In genomic region chr15:48333553-48333952, GRCh38 we compare ENCODE assay signal across 12 cellular contexts. TPM values are rescaled to one million over a fixed set of nuclear protein-coding genes. Genes with fewer than 3 reads are reported as not detected.
DNase-seq lines count a peak whose midpoint lies in the region; ATAC-seq, FAIRE-seq and TF ChIP-seq lines count a peak whose summit lies in the region.
"Had no signal": no experiment of that assay in that cellular context is flagged by ENCODE, and none has a peak within 500 bp of the region (broad histone marks: within the 10 kb centered on the region; RNA-seq: fewer than 3 reads in every experiment).

No MANE protein-coding gene starts in this region.

- no peak overlapping the region for H3K27ac ChIP-seq in upper lobe of right lung
- H3K27ac ChIP-seq: body of pancreas had no signal

- no peak for FAIRE-seq in RCC 7860 (lab: Jason Lieb, UNC)

- H3K36me3 ChIP-seq in upper lobe of right lung = peaks cover 27% of the 10 kb centered on the region

- intact Hi-C loops in upper lobe of right lung (cut with DNase I) = no loop called here

- TF ChIP-seq CTCF in brain (conservative IDR thresholded peaks at IDR 0.05) (no peak), upper lobe of right lung (IDR thresholded peaks at IDR 0.05) (no peak)

- H3K4me3 ChIP-seq in upper lobe of right lung = no peak overlapping the region
- H3K4me3 ChIP-seq: body of pancreas, lung had no signal

- H3K9me3 Mint-ChIP-seq in activated naive CD4-positive, alpha-beta T cell treated with anti-CD3 and anti-CD28 coated beads, Interleukin-2, amount 50 U/mL, for 24 hours = no peaks in the 10 kb centered on the region
- no peaks in the 10 kb centered on the region for H3K9me3 Mint-ChIP-seq in brain
- no peaks in the 10 kb centered on the region for H3K9me3 Mint-ChIP-seq in stimulated activated naive B cell treated with anti-CD40 and anti-IgM and Interleukin-4, amounts not matched to agents 10 μg/mL and 1 μg/mL and 100 μg/mL, for 72 hours

- no peaks in the 10 kb centered on the region for H3K27me3 ChIP-seq in upper lobe of right lung
- H3K27me3 ChIP-seq: body of pancreas had no signal

- H3K9me3 ChIP-seq in upper lobe of right lung = no peaks in the 10 kb centered on the region
- H3K9me3 ChIP-seq: body of pancreas had no signal

- H3K27me3 Mint-ChIP-seq in activated naive CD4-positive, alpha-beta T cell treated with anti-CD3 and anti-CD28 coated beads, Interleukin-2, amount 50 U/mL, for 24 hours = no peaks in the 10 kb centered on the region
- H3K27me3 Mint-ChIP-seq in brain = peaks cover 5% of the 10 kb centered on the region
- H3K27me3 Mint-ChIP-seq in stimulated activated naive B cell treated with anti-CD40 and anti-IgM and Interleukin-4, amounts not matched to agents 10 μg/mL and 1 μg/mL and 100 μg/mL, for 72 hours = no peaks in the 10 kb centered on the region

- peaks cover 28% of the 10 kb centered on the region for H3K4me1 Mint-ChIP-seq in activated naive CD4-positive, alpha-beta T cell treated with anti-CD3 and anti-CD28 coated beads, Interleukin-2, amount 50 U/mL, for 24 hours
- peaks cover 43% of the 10 kb centered on the region for H3K4me1 Mint-ChIP-seq in brain
- H3K4me1 Mint-ChIP-seq in stimulated activated naive B cell treated with anti-CD40 and anti-IgM and Interleukin-4, amounts not matched to agents 10 μg/mL and 1 μg/mL and 100 μg/mL, for 72 hours = peaks cover 7 to 25% of the 10 kb centered on the region in 2 donors

- no peak for DNase-seq in activated naive CD4-positive, alpha-beta T cell treated with anti-CD3 and anti-CD28 coated beads, Interleukin-2, amount 50 U/mL, for 16 hours
- DNase-seq in NAMALWA (ENCODE audit: low spot score) = peak; percentile 27
- no peak for DNase-seq in stimulated activated naive B cell treated with anti-CD40 and anti-IgM and Interleukin-4, amounts not matched to agents 10 μg/mL and 1 μg/mL and 100 μg/mL, for 72 hours
- no peak for DNase-seq in upper lobe of right lung
- DNase-seq in RCC 7860 (ENCODE audit: low spot score) = no peak
- no peak for DNase-seq in NCI-H1930 (lab: John Stamatoyannopoulos, UW)
- DNase-seq: activated CD4-positive, alpha-beta T cell treated with anti-CD3 and anti-CD28 coated beads for 1 hour; body of pancreas; NCI-H524 treated with DMSO at 0.1 percent for 48 hours had no signal

- no peak overlapping the region for H3K27ac Mint-ChIP-seq in activated naive CD4-positive, alpha-beta T cell treated with anti-CD3 and anti-CD28 coated beads, Interleukin-2, amount 50 U/mL, for 24 hours
- H3K27ac Mint-ChIP-seq in brain = peak overlapping the region in 1 of 5 experiments; percentile 45
- no peak overlapping the region for H3K27ac Mint-ChIP-seq in stimulated activated naive B cell treated with anti-CD40 and anti-IgM and Interleukin-4, amounts not matched to agents 10 μg/mL and 1 μg/mL and 100 μg/mL, for 72 hours

- peaks cover 3% of the 10 kb centered on the region for H3K36me3 Mint-ChIP-seq in activated naive CD4-positive, alpha-beta T cell treated with anti-CD3 and anti-CD28 coated beads, Interleukin-2, amount 50 U/mL, for 24 hours
- H3K36me3 Mint-ChIP-seq in brain = peaks cover 26% of the 10 kb centered on the region
- H3K36me3 Mint-ChIP-seq in stimulated activated naive B cell treated with anti-CD40 and anti-IgM and Interleukin-4, amounts not matched to agents 10 μg/mL and 1 μg/mL and 100 μg/mL, for 72 hours = peaks cover 13 to 30% of the 10 kb centered on the region in 2 donors

- ATAC-seq in stimulated activated naive B cell treated with anti-CD40 and anti-IgM and Interleukin-4, amounts not matched to agents 10 μg/mL and 1 μg/mL and 100 μg/mL, for 72 hours (replicated peaks) = no peak
- ATAC-seq in upper lobe of right lung = no peak
- ATAC-seq: body of pancreas had no signal

- H3K4me3 Mint-ChIP-seq in activated naive CD4-positive, alpha-beta T cell treated with anti-CD3 and anti-CD28 coated beads, Interleukin-2, amount 50 U/mL, for 24 hours = peak overlapping the region; percentile 99
- peak overlapping the region; percentile 73 to 100 (median 97) for H3K4me3 Mint-ChIP-seq in brain
- H3K4me3 Mint-ChIP-seq in stimulated activated naive B cell treated with anti-CD40 and anti-IgM and Interleukin-4, amounts not matched to agents 10 μg/mL and 1 μg/mL and 100 μg/mL, for 72 hours = peak overlapping the region; percentile 17 to 46

- peaks cover 8% of the 10 kb centered on the region for H3K4me1 ChIP-seq in upper lobe of right lung

RNA-seq across cellular contexts. Expression of gene DUT, which starts 2.3 kb away (rescaled TPM):
- polyA plus RNA-seq in brain (ENCODE audit: insufficient read depth, low read depth, low replicate concordance) = 96.5 TPM
- total RNA-seq in upper lobe of right lung = 90.0 TPM

Comparison
In these comparisons a context has a peak if more than half of its experiments do, and no peak if none do; other contexts are left out.
1. H3K4me3 Mint-ChIP-seq: peak in every context shown above with its lines; median percentile 99 in activated naive CD4-positive, alpha-beta T cell treated with anti-CD3 and anti-CD28 coated beads, Interleukin-2, amount 50 U/mL, for 24 hours; 97 in brain; 32 in stimulated activated naive B cell treated with anti-CD40 and anti-IgM and Interleukin-4, amounts not matched to agents 10 μg/mL and 1 μg/mL and 100 μg/mL, for 72 hours.